In genomic region chr15:89893027-89893426, GRCh38 we compare ENCODE assay signal across 8 cellular contexts. TPM values are rescaled to one million over a fixed set of nuclear protein-coding genes. Genes with fewer than 3 reads are reported as not detected.
A peak's percentile ranks its signal among the peaks of the same experiment; 100 is the strongest.
DNase-seq lines count a peak whose midpoint lies in the region; ATAC-seq and TF ChIP-seq lines count a peak whose summit lies in the region.

No MANE protein-coding gene starts in this region.

- TF ChIP-seq CTCF in HL-60 (IDR thresholded peaks at IDR 0.05; ENCODE audit: insufficient read depth, low read length): no peak
- no peak for TF ChIP-seq CTCF in MCF 10A (IDR thresholded peaks at IDR 0.05; ENCODE audit: unreplicated experiment)

- H3K27me3 ChIP-seq in ACC112 (ENCODE audit: insufficient read depth, low read length) (no peaks in the 10 kb centered on the region), HL-60 (ENCODE audit: insufficient read depth, poor library complexity, severe bottlenecking) (no peaks in the 10 kb centered on the region)

- DNase-seq in HL-60 (ENCODE audit: low read depth in 1 of 2, low spot score in 1 of 2) (peak; percentile 55 to 77), MCF 10A (ENCODE audit: unreplicated experiment) (no peak), midbrain (lab: John Stamatoyannopoulos, UW) (peak; percentile 10), NCI-H2171 treated with DMSO at 0.1 percent for 48 hours (lab: John Stamatoyannopoulos, UW) (no peak), dedifferentiated amniotic fluid mesenchymal stem cell (ENCODE audit: extremely low spot score) (no peak), AG08395 (ENCODE audit: low spot score) (no peak)

- no TSS peak for BruUV-seq in MCF 10A (replicated peaks; lab: Mats Ljungman, UMichigan)

- peaks cover 25% of the 10 kb centered on the region for H3K36me3 Mint-ChIP-seq in MCF 10A (ENCODE audit: insufficient read depth, unreplicated experiment)

- H3K9me3 Mint-ChIP-seq in MCF 10A (ENCODE audit: unreplicated experiment): no peaks in the 10 kb centered on the region

- H3K4me3 Mint-ChIP-seq in MCF 10A (ENCODE audit: unreplicated experiment): peak overlapping the region; percentile 98

- peaks cover 11% of the 10 kb centered on the region for H3K4me1 ChIP-seq in ACC112 (ENCODE audit: control insufficient read depth, insufficient read depth, low read length, unreplicated experiment)

- H3K79me2 ChIP-seq in ACC112 (ENCODE audit: control insufficient read depth, insufficient read depth, low read length, unreplicated experiment): peaks cover 30% of the 10 kb centered on the region

- H3K4me1 Mint-ChIP-seq in MCF 10A (ENCODE audit: insufficient read depth, unreplicated experiment): no peaks in the 10 kb centered on the region

- H3K27ac ChIP-seq in ACC112 (ENCODE audit: low read depth, low read length) (peak overlapping the region; percentile 95), HL-60 (replicated peaks) (peak overlapping the region; percentile 92)

- no peak for ATAC-seq in GM18870 (IDR thresholded peaks at IDR 0.05; ENCODE audit: unreplicated experiment)

- POLR2A ChIA-PET in MCF 10A (lab: Yijun Ruan, JAX): interaction anchor here (0.5 to 3.3 kb wide), 11 partner anchors 19 to 496 kb away, joined by 3 to 28 read pairs (median 7); partner anchors contain the start of genes ARPIN, CIB1, GDPGP1 and ZNF710

- intact Hi-C loops in MCF 10A (cut with micrococcal nuclease): loop anchor here (5.0 kb wide), 1 partner anchor 109 kb away; the partner anchor contains the start of gene ZNF710

- CTCF ChIA-PET in MCF 10A (lab: Yijun Ruan, JAX): interaction anchor here (0.7 to 1.0 kb wide), 2 partner anchors 132 to 193 kb away, joined by 4 to 5 read pairs; no protein-coding TSS in a partner anchor

- peak overlapping the region; percentile 97 for H3K27ac Mint-ChIP-seq in MCF 10A (ENCODE audit: low read depth, unreplicated experiment)

- H3K4me3 ChIP-seq in ACC112 (ENCODE audit: low read depth, low read length) (peak overlapping the region; percentile 99), HL-60 (replicated peaks; ENCODE audit: insufficient read depth, low read length) (peak overlapping the region; percentile 83)

- H2AFZ ChIP-seq in ACC112 (ENCODE audit: low read length, unreplicated experiment): peak overlapping the region; percentile 92

- no peaks in the 10 kb centered on the region for H3K36me3 ChIP-seq in ACC112 (ENCODE audit: insufficient read depth, low read length)

- H3K27me3 Mint-ChIP-seq in MCF 10A (ENCODE audit: insufficient read depth, unreplicated experiment): no peaks in the 10 kb centered on the region

RNA-seq across cellular contexts. Expression of gene AP3S2, which starts 0.8 kb away (rescaled TPM):
- 38.4 and 39.5 TPM in 2 replicates for total RNA-seq in MCF 10A (2022)

RNA-seq across cellular contexts. Expression of gene ARPIN, which starts 19.7 kb away (rescaled TPM):
- total RNA-seq in MCF 10A (2022): 7.1 and 9.9 TPM in 2 replicates

Comparison
In these comparisons a context has a peak if more than half of its experiments do, and no peak if none do; other contexts are left out.
1. DNase-seq: peak in HL-60 (2 of 2) and midbrain (single experiment); none in MCF 10A (single experiment), NCI-H2171 treated with DMSO at 0.1 percent for 48 hours (single experiment), dedifferentiated amniotic fluid mesenchymal stem cell (single experiment) and AG08395 (single experiment).